In the genomic region with DNA sequence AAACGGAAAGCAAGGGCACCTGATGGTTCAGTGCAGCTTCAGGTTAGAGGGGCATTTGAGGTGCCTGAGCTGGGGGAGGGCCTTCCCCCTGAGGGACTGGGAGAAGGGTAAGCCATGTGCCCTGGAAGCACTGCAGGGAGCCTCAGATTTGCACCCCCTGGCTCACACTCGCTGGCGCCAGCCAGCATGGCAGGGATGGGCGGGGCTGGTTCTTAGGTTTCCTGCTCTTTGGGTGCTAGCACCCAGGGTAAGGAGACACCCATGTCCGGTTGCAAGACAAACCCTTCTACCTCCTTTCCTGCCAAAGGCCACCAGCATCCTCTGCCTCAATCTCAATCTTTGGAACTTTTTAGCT, we compare ENCODE assay signal across 9 cellular contexts. TPM values are rescaled to one million over a fixed set of nuclear protein-coding genes. Genes with fewer than 3 reads are reported as not detected.
A peak's percentile ranks its signal among the peaks of the same experiment; 100 is the strongest.
DNase-seq lines count a peak whose midpoint lies in the region; ATAC-seq and TF ChIP-seq lines count a peak whose summit lies in the region.
"Had no signal": no experiment of that assay in that cellular context is flagged by ENCODE, and none has a peak within 500 bp of the region (broad histone marks: within the 10 kb centered on the region; RNA-seq: fewer than 3 reads in every experiment).

No MANE protein-coding gene starts in this region.

- peak overlapping the region; percentile 98 for H3K27ac Mint-ChIP-seq in activated CD8-positive, alpha-beta memory T cell treated with anti-CD3 and anti-CD28 coated beads, Interleukin-2, amount 10 ng/mL, durations not matched to agents 7 days and 5 days
- no peak overlapping the region for H3K27ac Mint-ChIP-seq in mesothelial cell of epicardium

- CTCF ChIA-PET in activated CD8-positive, alpha-beta memory T cell treated with anti-CD3 and anti-CD28 coated beads, Interleukin-2, amount 10 ng/mL, durations not matched to agents 7 days and 5 days (lab: Charles Lee): interaction anchor here (0.9 to 3.1 kb wide), 4 partner anchors 8 to 276 kb away, joined by 3 to 20 read pairs (median 14); a partner anchor contains a TSS

- TF ChIP-seq CTCF in mesothelial cell of epicardium (IDR thresholded peaks at IDR 0.05; ENCODE audit: unreplicated experiment): no peak

- no peaks in the 10 kb centered on the region for H3K27me3 ChIP-seq in HUES6 (ENCODE audit: control insufficient read depth, insufficient read depth, low read length)

- peaks cover 63% of the 10 kb centered on the region for H3K4me1 Mint-ChIP-seq in activated CD8-positive, alpha-beta memory T cell treated with anti-CD3 and anti-CD28 coated beads, Interleukin-2, amount 10 ng/mL, durations not matched to agents 7 days and 5 days
- peaks cover 22% of the 10 kb centered on the region for H3K4me1 Mint-ChIP-seq in mesothelial cell of epicardium

- H3K4me3 Mint-ChIP-seq in activated CD8-positive, alpha-beta memory T cell treated with anti-CD3 and anti-CD28 coated beads, Interleukin-2, amount 10 ng/mL, durations not matched to agents 7 days and 5 days: peak overlapping the region; percentile 82
- H3K4me3 Mint-ChIP-seq in mesothelial cell of epicardium: peak overlapping the region; percentile 24

- peak overlapping the region; percentile 33; the same call in 1 of the 2 replicates for H3K4me3 ChIP-seq in HUES6 (ENCODE audit: low read depth, low read length)

- no peaks in the 10 kb centered on the region for H3K27me3 Mint-ChIP-seq in activated CD8-positive, alpha-beta memory T cell treated with anti-CD3 and anti-CD28 coated beads, Interleukin-2, amount 10 ng/mL, durations not matched to agents 7 days and 5 days
- no peaks in the 10 kb centered on the region for H3K27me3 Mint-ChIP-seq in mesothelial cell of epicardium (ENCODE audit: low read depth)

- H3K4me1 ChIP-seq in HUES6 (ENCODE audit: control insufficient read depth, insufficient read depth, low read length): peaks cover 34% of the 10 kb centered on the region

- peak overlapping the region; percentile 24 for H3K9ac ChIP-seq in HUES6 (ENCODE audit: low read length)

- H3K36me3 Mint-ChIP-seq in activated CD8-positive, alpha-beta memory T cell treated with anti-CD3 and anti-CD28 coated beads, Interleukin-2, amount 10 ng/mL, durations not matched to agents 7 days and 5 days: peaks cover 39% of the 10 kb centered on the region
- H3K36me3 Mint-ChIP-seq in mesothelial cell of epicardium: peaks cover 4% of the 10 kb centered on the region

- no peak overlapping the region for H3K27ac ChIP-seq in HUES6 (ENCODE audit: low read depth, low read length)

- no peaks in the 10 kb centered on the region for H3K9me3 Mint-ChIP-seq in activated CD8-positive, alpha-beta memory T cell treated with anti-CD3 and anti-CD28 coated beads, Interleukin-2, amount 10 ng/mL, durations not matched to agents 7 days and 5 days (ENCODE audit: low read depth)
- H3K9me3 Mint-ChIP-seq in mesothelial cell of epicardium: no peaks in the 10 kb centered on the region

- peak; percentile 30 for ATAC-seq in activated CD8-positive, alpha-beta memory T cell treated with anti-CD3 and anti-CD28 coated beads, Interleukin-2, amount 10 ng/mL, durations not matched to agents 7 days and 5 days
- no peak for ATAC-seq in HG02884 (IDR thresholded peaks at IDR 0.05; ENCODE audit: unreplicated experiment)

- no peaks in the 10 kb centered on the region for H3K9me3 ChIP-seq in HUES6 (ENCODE audit: control insufficient read depth, insufficient read depth, low read depth, low read length)

- DNase-seq in A172 (ENCODE audit: low spot score) (peak; percentile 25), mesothelial cell of epicardium (ENCODE audit: low spot score in 2 of 2, unreplicated experiment in 2 of 2) (no peak), NCI-H1694 (lab: John Stamatoyannopoulos, UW) (no peak), NCI-H128 (lab: John Stamatoyannopoulos, UW; ENCODE audit: unreplicated experiment) (no peak), SW480 (ENCODE audit: low spot score) (no peak)
- DNase-seq in activated CD8-positive, alpha-beta memory T cell treated with anti-CD3 and anti-CD28 coated beads, Interleukin-2, amount 10 ng/mL, durations not matched to agents 7 days and 5 days: peak; percentile 89
- DNase-seq: midbrain had no signal

- peaks cover 36% of the 10 kb centered on the region for H3K36me3 ChIP-seq in HUES6 (ENCODE audit: control insufficient read depth, insufficient read depth, low read length)

RNA-seq across cellular contexts. Expression of a gene that starts 2.3 kb away (rescaled TPM):
- 43.2 and 75.7 TPM in 2 replicates for total RNA-seq in A172 (2014; rRNA removed; shearing (Covaris generic))
- 100 to 1,000 TPM; 303 to 356 TPM for total RNA-seq in activated CD8-positive, alpha-beta memory T cell treated with anti-CD3 and anti-CD28 coated beads, Interleukin-2, amount 10 ng/mL, durations not matched to agents 7 days and 5 days
- 76.5 to 79.3 TPM (median 77.0 TPM) in 3 replicates for total RNA-seq in mesothelial cell of epicardium

RNA-seq across cellular contexts. Expression of a gene that starts 39.4 kb away (rescaled TPM):
- 25.2 and 28.8 TPM in 2 replicates for total RNA-seq in A172 (2014; rRNA removed; shearing (Covaris generic))
- 10 to 100 TPM; 59.9 to 76.8 TPM for total RNA-seq in activated CD8-positive, alpha-beta memory T cell treated with anti-CD3 and anti-CD28 coated beads, Interleukin-2, amount 10 ng/mL, durations not matched to agents 7 days and 5 days
- 57.2 to 62.9 TPM (median 62.3 TPM) in 3 replicates for total RNA-seq in mesothelial cell of epicardium

Comparison
In these comparisons a context has a peak if more than half of its experiments do, and no peak if none do; other contexts are left out.
1. DNase-seq: peak in A172 (single experiment) and activated CD8-positive, alpha-beta memory T cell treated with anti-CD3 and anti-CD28 coated beads, Interleukin-2, amount 10 ng/mL, durations not matched to agents 7 days and 5 days (single experiment); none in mesothelial cell of epicardium (0 of 2), NCI-H1694 (single experiment), NCI-H128 (single experiment) and SW480 (single experiment).